In the genomic region with DNA sequence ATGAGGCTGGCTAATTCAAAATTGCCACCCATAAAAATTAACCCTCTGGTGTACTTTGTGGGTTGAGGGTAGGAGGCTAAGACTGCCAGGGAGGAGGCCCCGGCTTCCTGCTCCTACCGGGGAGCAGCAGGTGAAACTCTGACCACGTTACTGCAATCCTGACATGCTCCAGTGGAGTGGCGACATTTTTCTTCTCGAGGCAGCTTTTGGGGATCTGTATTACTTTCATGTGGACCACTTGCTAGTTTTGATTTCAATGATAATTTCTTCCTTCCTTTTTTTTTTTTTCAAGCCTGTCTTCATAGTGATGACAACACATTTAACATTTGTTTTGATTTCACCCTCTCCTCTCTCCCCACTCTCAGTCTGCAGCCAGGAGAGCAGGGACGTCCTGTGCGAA, we compare ENCODE assay signal across 1 cellular context.
TF ChIP-seq lines count a peak whose summit lies in the region.

No MANE protein-coding gene starts in this region.

TF ChIP-seq in SK-N-SH treated with all-trans-retinoic acid at 6 μM for 48 hours, 23 proteins besides CTCF, POLR2A, EP300 and RAD21 (continued from another document):
- TF ChIP-seq, protein P1, sequence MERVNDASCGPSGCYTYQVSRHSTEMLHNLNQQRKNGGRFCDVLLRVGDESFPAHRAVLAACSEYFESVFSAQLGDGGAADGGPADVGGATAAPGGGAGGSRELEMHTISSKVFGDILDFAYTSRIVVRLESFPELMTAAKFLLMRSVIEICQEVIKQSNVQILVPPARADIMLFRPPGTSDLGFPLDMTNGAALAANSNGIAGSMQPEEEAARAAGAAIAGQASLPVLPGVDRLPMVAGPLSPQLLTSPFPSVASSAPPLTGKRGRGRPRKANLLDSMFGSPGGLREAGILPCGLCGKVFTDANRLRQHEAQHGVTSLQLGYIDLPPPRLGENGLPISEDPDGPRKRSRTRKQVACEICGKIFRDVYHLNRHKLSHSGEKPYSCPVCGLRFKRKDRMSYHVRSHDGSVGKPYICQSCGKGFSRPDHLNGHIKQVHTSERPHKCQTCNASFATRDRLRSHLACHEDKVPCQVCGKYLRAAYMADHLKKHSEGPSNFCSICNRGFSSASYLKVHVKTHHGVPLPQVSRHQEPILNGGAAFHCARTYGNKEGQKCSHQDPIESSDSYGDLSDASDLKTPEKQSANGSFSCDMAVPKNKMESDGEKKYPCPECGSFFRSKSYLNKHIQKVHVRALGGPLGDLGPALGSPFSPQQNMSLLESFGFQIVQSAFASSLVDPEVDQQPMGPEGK (CRISPR knock-in tag; IDR thresholded peaks at IDR 0.05; ENCODE audit: borderline replicate concordance) = no peak
- TF ChIP-seq, protein P2, sequence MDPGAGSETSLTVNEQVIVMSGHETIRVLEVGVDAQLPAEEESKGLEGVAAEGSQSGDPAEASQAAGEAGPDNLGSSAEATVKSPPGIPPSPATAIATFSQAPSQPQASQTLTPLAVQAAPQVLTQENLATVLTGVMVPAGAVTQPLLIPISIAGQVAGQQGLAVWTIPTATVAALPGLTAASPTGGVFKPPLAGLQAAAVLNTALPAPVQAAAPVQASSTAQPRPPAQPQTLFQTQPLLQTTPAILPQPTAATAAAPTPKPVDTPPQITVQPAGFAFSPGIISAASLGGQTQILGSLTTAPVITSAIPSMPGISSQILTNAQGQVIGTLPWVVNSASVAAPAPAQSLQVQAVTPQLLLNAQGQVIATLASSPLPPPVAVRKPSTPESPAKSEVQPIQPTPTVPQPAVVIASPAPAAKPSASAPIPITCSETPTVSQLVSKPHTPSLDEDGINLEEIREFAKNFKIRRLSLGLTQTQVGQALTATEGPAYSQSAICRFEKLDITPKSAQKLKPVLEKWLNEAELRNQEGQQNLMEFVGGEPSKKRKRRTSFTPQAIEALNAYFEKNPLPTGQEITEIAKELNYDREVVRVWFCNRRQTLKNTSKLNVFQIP (CRISPR knock-in tag; IDR thresholded peaks at IDR 0.05; ENCODE audit: borderline replicate concordance, low read depth) = no peak
- TF ChIP-seq OSR1 (CRISPR knock-in tag; IDR thresholded peaks at IDR 0.05) (no peak), ZFP3 (CRISPR knock-in tag; IDR thresholded peaks at IDR 0.05) (no peak), ZNF70 (CRISPR knock-in tag; IDR thresholded peaks at IDR 0.05) (no peak), ZNF565 (CRISPR knock-in tag; conservative IDR thresholded peaks at IDR 0.05; ENCODE audit: low read depth) (no peak), GLIS3 (CRISPR knock-in tag; IDR thresholded peaks at IDR 0.05) (no peak), PPARA (CRISPR knock-in tag; IDR thresholded peaks at IDR 0.05; ENCODE audit: borderline replicate concordance) (no peak), ESRRG (CRISPR knock-in tag; IDR thresholded peaks at IDR 0.05) (no peak), ZC3H10 (CRISPR knock-in tag; IDR thresholded peaks at IDR 0.05) (no peak), RARB (CRISPR knock-in tag; IDR thresholded peaks at IDR 0.05) (no peak)
- TF ChIP-seq, protein P3, sequence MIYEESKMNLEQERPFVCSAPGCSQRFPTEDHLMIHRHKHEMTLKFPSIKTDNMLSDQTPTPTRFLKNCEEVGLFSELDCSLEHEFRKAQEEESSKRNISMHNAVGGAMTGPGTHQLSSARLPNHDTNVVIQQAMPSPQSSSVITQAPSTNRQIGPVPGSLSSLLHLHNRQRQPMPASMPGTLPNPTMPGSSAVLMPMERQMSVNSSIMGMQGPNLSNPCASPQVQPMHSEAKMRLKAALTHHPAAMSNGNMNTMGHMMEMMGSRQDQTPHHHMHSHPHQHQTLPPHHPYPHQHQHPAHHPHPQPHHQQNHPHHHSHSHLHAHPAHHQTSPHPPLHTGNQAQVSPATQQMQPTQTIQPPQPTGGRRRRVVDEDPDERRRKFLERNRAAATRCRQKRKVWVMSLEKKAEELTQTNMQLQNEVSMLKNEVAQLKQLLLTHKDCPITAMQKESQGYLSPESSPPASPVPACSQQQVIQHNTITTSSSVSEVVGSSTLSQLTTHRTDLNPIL (CRISPR knock-in tag; IDR thresholded peaks at IDR 0.05; ENCODE audit: low read depth) = no peak
- TF ChIP-seq, protein P4, sequence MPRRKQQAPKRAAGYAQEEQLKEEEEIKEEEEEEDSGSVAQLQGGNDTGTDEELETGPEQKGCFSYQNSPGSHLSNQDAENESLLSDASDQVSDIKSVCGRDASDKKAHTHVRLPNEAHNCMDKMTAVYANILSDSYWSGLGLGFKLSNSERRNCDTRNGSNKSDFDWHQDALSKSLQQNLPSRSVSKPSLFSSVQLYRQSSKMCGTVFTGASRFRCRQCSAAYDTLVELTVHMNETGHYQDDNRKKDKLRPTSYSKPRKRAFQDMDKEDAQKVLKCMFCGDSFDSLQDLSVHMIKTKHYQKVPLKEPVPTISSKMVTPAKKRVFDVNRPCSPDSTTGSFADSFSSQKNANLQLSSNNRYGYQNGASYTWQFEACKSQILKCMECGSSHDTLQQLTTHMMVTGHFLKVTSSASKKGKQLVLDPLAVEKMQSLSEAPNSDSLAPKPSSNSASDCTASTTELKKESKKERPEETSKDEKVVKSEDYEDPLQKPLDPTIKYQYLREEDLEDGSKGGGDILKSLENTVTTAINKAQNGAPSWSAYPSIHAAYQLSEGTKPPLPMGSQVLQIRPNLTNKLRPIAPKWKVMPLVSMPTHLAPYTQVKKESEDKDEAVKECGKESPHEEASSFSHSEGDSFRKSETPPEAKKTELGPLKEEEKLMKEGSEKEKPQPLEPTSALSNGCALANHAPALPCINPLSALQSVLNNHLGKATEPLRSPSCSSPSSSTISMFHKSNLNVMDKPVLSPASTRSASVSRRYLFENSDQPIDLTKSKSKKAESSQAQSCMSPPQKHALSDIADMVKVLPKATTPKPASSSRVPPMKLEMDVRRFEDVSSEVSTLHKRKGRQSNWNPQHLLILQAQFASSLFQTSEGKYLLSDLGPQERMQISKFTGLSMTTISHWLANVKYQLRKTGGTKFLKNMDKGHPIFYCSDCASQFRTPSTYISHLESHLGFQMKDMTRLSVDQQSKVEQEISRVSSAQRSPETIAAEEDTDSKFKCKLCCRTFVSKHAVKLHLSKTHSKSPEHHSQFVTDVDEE (CRISPR knock-in tag; IDR thresholded peaks at IDR 0.05) = no peak
